12 cellular contexts compared by ENCODE assay signal in genomic region chr15:41932939-41933725, GRCh38. TPM values are rescaled to one million over a fixed set of nuclear protein-coding genes. Genes with fewer than 3 reads are reported as not detected.
DNase-seq lines count a peak whose midpoint lies in the region; ATAC-seq and TF ChIP-seq lines count a peak whose summit lies in the region.
"Had no signal": no experiment of that assay in that cellular context is flagged by ENCODE, and none has a peak within 500 bp of the region (broad histone marks: within the 10 kb centered on the region; RNA-seq: fewer than 3 reads in every experiment).

No MANE protein-coding gene starts in this region.

- H3K4me3 ChIP-seq in RWPE2 (ENCODE audit: severe bottlenecking) (no peak overlapping the region), esophagus squamous epithelium (no peak overlapping the region), skin epidermis (no peak overlapping the region)

- TF ChIP-seq POLR2A in esophagus squamous epithelium (IDR thresholded peaks at IDR 0.05): no peak

- no peak for DNase-seq in activated CD4-positive, alpha-beta T cell treated with anti-CD3 and anti-CD28 coated beads for 36 hours
- DNase-seq in activated CD4-positive, alpha-beta T cell treated with anti-CD3 and anti-CD28 coated beads, Interleukin-2, amount 50 U/mL, for 4 hours: no peak
- DNase-seq in RWPE2 (ENCODE audit: low spot score): peak; percentile 49
- no peak for DNase-seq in esophagus squamous epithelium (lab: John Stamatoyannopoulos, UW)
- DNase-seq in DMS153 (lab: John Stamatoyannopoulos, UW): no peak
- DNase-seq: 8988T; activated CD8-positive, alpha-beta memory T cell treated with anti-CD3 and anti-CD28 coated beads, Interleukin-2, amount 50 U/mL, for 48 hours; DND-41; NCI-H2029 treated with DMSO at 0.1 percent for 48 hours had no signal

- H3K27me3 Mint-ChIP-seq in activated CD4-positive, alpha-beta T cell treated with anti-CD3 and anti-CD28 coated beads for 36 hours: no peaks in the 10 kb centered on the region

- peaks cover 67% of the 10 kb centered on the region for H3K4me1 Mint-ChIP-seq in activated CD4-positive, alpha-beta T cell treated with anti-CD3 and anti-CD28 coated beads for 36 hours

- POLR2A ChIA-PET in activated CD4-positive, alpha-beta T cell treated with anti-CD3 and anti-CD28 coated beads for 36 hours (lab: Charles Lee): interaction anchor here (0.6 kb wide), 1 partner anchor 1574 kb away, joined by 4 read pairs; no protein-coding TSS in a partner anchor

- H3K27me3 ChIP-seq in RWPE2 (ENCODE audit: insufficient read depth, poor library complexity, severe bottlenecking) (no peaks in the 10 kb centered on the region), esophagus squamous epithelium (no peaks in the 10 kb centered on the region)

- H3K36me3 ChIP-seq in RWPE2 (ENCODE audit: low read depth) (peaks cover 44% of the 10 kb centered on the region), esophagus squamous epithelium (no peaks in the 10 kb centered on the region)

- H3K9me3 Mint-ChIP-seq in activated CD4-positive, alpha-beta T cell treated with anti-CD3 and anti-CD28 coated beads for 36 hours (ENCODE audit: low read depth): no peaks in the 10 kb centered on the region

- intact Hi-C loops in activated CD4-positive, alpha-beta T cell treated with anti-CD3 and anti-CD28 coated beads for 36 hours (cut with DNase I, micrococcal nuclease): no loop called here
- intact Hi-C loops in esophagus squamous epithelium (cut with DNase I): no loop called here

- no peak for ATAC-seq in activated CD4-positive, alpha-beta T cell treated with anti-CD3 and anti-CD28 coated beads for 36 hours
- ATAC-seq in RWPE2 (ENCODE audit: low read depth) (no peak), GM18868 (IDR thresholded peaks at IDR 0.05; ENCODE audit: unreplicated experiment) (no peak), GM21619 (IDR thresholded peaks at IDR 0.05; ENCODE audit: unreplicated experiment) (no peak)

- no peak for TF ChIP-seq CTCF in RWPE2 (IDR thresholded peaks at IDR 0.05; ENCODE audit: poor library complexity, severe bottlenecking)
- no peak for TF ChIP-seq CTCF in esophagus squamous epithelium (IDR thresholded peaks at IDR 0.05)

- WGBS in esophagus squamous epithelium, 2 donors: 47 to 56% methylated on average over 9 to 11 of the region's 13 CpGs

- H3K36me3 Mint-ChIP-seq in activated CD4-positive, alpha-beta T cell treated with anti-CD3 and anti-CD28 coated beads for 36 hours (ENCODE audit: low read depth): peaks cover 21% of the 10 kb centered on the region

- CTCF ChIA-PET in activated CD4-positive, alpha-beta T cell treated with anti-CD3 and anti-CD28 coated beads for 36 hours (lab: Charles Lee): interaction anchor here (0.7 to 2.8 kb wide), 5 partner anchors 17 to 1108 kb away, joined by 3 to 14 read pairs (median 3); partner anchors contain the start of gene MAPKBP1

- peak overlapping the region; percentile 100 for H3K27ac Mint-ChIP-seq in activated CD4-positive, alpha-beta T cell treated with anti-CD3 and anti-CD28 coated beads for 36 hours

- H3K4me1 ChIP-seq in RWPE2 (ENCODE audit: insufficient read depth, poor library complexity, severe bottlenecking) (peaks cover 63% of the 10 kb centered on the region), esophagus squamous epithelium (peaks cover 45 to 99% (median 62%) of the 10 kb centered on the region in 3 donors)

- H3K4me3 Mint-ChIP-seq in activated CD4-positive, alpha-beta T cell treated with anti-CD3 and anti-CD28 coated beads for 36 hours: no peak overlapping the region

- no peaks in the 10 kb centered on the region for H3K9me3 ChIP-seq in RWPE2 (ENCODE audit: severe bottlenecking)
- H3K9me3 ChIP-seq in esophagus squamous epithelium: no peaks in the 10 kb centered on the region

- H3K27ac ChIP-seq in RWPE2 (ENCODE audit: poor library complexity, severe bottlenecking) (peak overlapping the region; percentile 75), esophagus squamous epithelium (peak overlapping the region; percentile 78 to 90 (median 86)), skin epidermis (peak overlapping the region in 19 of 21 experiments; percentile 36 to 93 (median 81))

RNA-seq across cellular contexts. Expression of gene EHD4, which starts 39.2 kb away (rescaled TPM):
- total RNA-seq in activated CD4-positive, alpha-beta T cell treated with anti-CD3 and anti-CD28 coated beads for 36 hours: 10 to 100 TPM; 34.7 to 35.7 TPM
- total RNA-seq in esophagus squamous epithelium: 10 to 100 TPM; 25.4 to 45.3 (median 27.8) TPM

RNA-seq across cellular contexts. Expression of gene SPTBN5, which starts 39.3 kb away (rescaled TPM):
- under 1 TPM; 0.46 to 0.51 TPM for total RNA-seq in activated CD4-positive, alpha-beta T cell treated with anti-CD3 and anti-CD28 coated beads for 36 hours
- 1 to 10 TPM; 1.9 to 4.4 (median 3.4) TPM for total RNA-seq in esophagus squamous epithelium
